8 cellular contexts compared by ENCODE assay signal in the genomic region with DNA sequence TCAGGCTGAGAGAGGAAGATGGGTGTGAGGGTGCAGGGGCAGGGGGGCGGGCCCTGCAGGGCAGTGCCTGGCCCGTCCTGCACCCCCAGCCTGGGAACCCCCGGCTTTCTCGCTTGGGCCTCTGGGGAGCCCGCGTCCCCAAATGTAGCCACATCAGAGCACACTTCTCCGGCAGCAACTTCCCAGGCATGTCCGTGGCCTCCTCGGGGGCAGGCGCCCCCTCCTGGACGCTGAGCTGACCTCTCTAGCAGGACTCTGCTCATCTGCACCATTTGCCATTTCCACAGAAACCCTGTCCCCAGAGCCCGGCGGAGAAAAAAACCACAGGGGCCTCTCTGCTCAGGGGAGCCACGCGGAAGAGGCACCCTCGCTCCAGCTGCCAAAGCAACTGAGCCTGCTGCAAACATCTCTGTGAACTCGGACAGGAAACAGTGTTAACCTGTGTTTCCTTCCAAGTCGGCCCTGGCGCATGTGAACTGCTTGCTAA.
DNase-seq lines count a peak whose midpoint lies in the region; ATAC-seq and TF ChIP-seq lines count a peak whose summit lies in the region.

No MANE protein-coding gene starts in this region.

- CTCF ChIA-PET in WTC11 (lab: Charles Lee), result interaction anchor here (0.6 to 3.2 kb wide), 16 partner anchors 8 to 169 kb away, joined by 3 to 13 read pairs (median 4); no protein-coding TSS in a partner anchor

- H3K9me3 Mint-ChIP-seq in WTC11, result no peaks in the 10 kb centered on the region

- DNase-seq in DMS53 (lab: John Stamatoyannopoulos, UW) (peak; percentile 23), DMS53 treated with DMSO at 0.1 percent for 48 hours (lab: John Stamatoyannopoulos, UW; ENCODE audit: unreplicated experiment) (no peak), WTC11 (ENCODE audit: low spot score) (peak; percentile 74), epithelial cell of proximal tubule (ENCODE audit: low read depth) (no peak), midbrain (lab: John Stamatoyannopoulos, UW) (no peak), T1000 (lab: John Stamatoyannopoulos, UW) (no peak)
- DNase-seq in stimulated activated CD4-positive, alpha-beta T cell treated with anti-CD3 and anti-CD28 coated beads, Interleukin-12 subunit alpha, Interleukin-12 subunit beta, amount 100 ng/mL, for 4 hours, result peak; percentile 24

- TF ChIP-seq CTCF in WTC11 (IDR thresholded peaks at IDR 0.05), result peak; percentile 39; the same call in 1 of the 2 replicates
- TF ChIP-seq CTCF in epithelial cell of proximal tubule (conservative IDR thresholded peaks at IDR 0.05; ENCODE audit: low read depth, low read length), result peak; percentile 57

- H3K4me3 Mint-ChIP-seq in WTC11, result no peak overlapping the region

- peak; percentile 45 for ATAC-seq in HG02943 (IDR thresholded peaks at IDR 0.05; ENCODE audit: low read depth, unreplicated experiment)
- ATAC-seq in WTC11, result peak; percentile 74

- H3K36me3 Mint-ChIP-seq in WTC11, result peaks cover 12% of the 10 kb centered on the region

- H3K27me3 Mint-ChIP-seq in WTC11 (ENCODE audit: low read depth), result no peaks in the 10 kb centered on the region

- peak overlapping the region; percentile 53; the same call in 1 of the 2 replicates for H3K27ac Mint-ChIP-seq in WTC11

- peaks cover 8% of the 10 kb centered on the region for H3K4me1 Mint-ChIP-seq in WTC11

- POLR2A ChIA-PET in WTC11 (lab: Charles Lee), result no interaction called here

- H3K4me3 ChIP-seq in epithelial cell of proximal tubule (ENCODE audit: low read depth, low read length), result no peak overlapping the region

TF ChIP-seq in WTC11, 78 proteins besides CTCF, POLR2A, EP300 and RAD21:
- no peak for TF ChIP-seq JUN (CRISPR knock-in tag; IDR thresholded peaks at IDR 0.05)
- no peak for TF ChIP-seq SOX15 (CRISPR knock-in tag; IDR thresholded peaks at IDR 0.05)
- TF ChIP-seq NFYB (CRISPR knock-in tag; conservative IDR thresholded peaks at IDR 0.05; ENCODE audit: low read depth), result no peak
- no peak for TF ChIP-seq CREB1 (CRISPR knock-in tag; IDR thresholded peaks at IDR 0.05)
- no peak for TF ChIP-seq PRRX2 (CRISPR knock-in tag; IDR thresholded peaks at IDR 0.05)
- TF ChIP-seq SP1 (CRISPR knock-in tag; conservative IDR thresholded peaks at IDR 0.05), result no peak
- TF ChIP-seq, protein P1, sequence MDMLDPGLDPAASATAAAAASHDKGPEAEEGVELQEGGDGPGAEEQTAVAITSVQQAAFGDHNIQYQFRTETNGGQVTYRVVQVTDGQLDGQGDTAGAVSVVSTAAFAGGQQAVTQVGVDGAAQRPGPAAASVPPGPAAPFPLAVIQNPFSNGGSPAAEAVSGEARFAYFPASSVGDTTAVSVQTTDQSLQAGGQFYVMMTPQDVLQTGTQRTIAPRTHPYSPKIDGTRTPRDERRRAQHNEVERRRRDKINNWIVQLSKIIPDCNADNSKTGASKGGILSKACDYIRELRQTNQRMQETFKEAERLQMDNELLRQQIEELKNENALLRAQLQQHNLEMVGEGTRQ (CRISPR knock-in tag; IDR thresholded peaks at IDR 0.05), result no peak
- TF ChIP-seq, protein P2, sequence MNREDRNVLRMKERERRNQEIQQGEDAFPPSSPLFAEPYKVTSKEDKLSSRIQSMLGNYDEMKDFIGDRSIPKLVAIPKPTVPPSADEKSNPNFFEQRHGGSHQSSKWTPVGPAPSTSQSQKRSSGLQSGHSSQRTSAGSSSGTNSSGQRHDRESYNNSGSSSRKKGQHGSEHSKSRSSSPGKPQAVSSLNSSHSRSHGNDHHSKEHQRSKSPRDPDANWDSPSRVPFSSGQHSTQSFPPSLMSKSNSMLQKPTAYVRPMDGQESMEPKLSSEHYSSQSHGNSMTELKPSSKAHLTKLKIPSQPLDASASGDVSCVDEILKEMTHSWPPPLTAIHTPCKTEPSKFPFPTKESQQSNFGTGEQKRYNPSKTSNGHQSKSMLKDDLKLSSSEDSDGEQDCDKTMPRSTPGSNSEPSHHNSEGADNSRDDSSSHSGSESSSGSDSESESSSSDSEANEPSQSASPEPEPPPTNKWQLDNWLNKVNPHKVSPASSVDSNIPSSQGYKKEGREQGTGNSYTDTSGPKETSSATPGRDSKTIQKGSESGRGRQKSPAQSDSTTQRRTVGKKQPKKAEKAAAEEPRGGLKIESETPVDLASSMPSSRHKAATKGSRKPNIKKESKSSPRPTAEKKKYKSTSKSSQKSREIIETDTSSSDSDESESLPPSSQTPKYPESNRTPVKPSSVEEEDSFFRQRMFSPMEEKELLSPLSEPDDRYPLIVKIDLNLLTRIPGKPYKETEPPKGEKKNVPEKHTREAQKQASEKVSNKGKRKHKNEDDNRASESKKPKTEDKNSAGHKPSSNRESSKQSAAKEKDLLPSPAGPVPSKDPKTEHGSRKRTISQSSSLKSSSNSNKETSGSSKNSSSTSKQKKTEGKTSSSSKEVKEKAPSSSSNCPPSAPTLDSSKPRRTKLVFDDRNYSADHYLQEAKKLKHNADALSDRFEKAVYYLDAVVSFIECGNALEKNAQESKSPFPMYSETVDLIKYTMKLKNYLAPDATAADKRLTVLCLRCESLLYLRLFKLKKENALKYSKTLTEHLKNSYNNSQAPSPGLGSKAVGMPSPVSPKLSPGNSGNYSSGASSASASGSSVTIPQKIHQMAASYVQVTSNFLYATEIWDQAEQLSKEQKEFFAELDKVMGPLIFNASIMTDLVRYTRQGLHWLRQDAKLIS (CRISPR knock-in tag; IDR thresholded peaks at IDR 0.05; ENCODE audit: borderline replicate concordance), result no peak
- TF ChIP-seq OVOL2 (CRISPR knock-in tag; IDR thresholded peaks at IDR 0.05; ENCODE audit: borderline replicate concordance), result no peak

Comparison
In these comparisons a context has a peak if more than half of its experiments do, and no peak if none do; other contexts are left out.
1. DNase-seq: peak in DMS53 (single experiment), WTC11 (single experiment) and stimulated activated CD4-positive, alpha-beta T cell treated with anti-CD3 and anti-CD28 coated beads, Interleukin-12 subunit alpha, Interleukin-12 subunit beta, amount 100 ng/mL, for 4 hours (single experiment); none in DMS53 treated with DMSO at 0.1 percent for 48 hours (single experiment), epithelial cell of proximal tubule (single experiment), midbrain (single experiment) and T1000 (single experiment).